In the genomic region with DNA sequence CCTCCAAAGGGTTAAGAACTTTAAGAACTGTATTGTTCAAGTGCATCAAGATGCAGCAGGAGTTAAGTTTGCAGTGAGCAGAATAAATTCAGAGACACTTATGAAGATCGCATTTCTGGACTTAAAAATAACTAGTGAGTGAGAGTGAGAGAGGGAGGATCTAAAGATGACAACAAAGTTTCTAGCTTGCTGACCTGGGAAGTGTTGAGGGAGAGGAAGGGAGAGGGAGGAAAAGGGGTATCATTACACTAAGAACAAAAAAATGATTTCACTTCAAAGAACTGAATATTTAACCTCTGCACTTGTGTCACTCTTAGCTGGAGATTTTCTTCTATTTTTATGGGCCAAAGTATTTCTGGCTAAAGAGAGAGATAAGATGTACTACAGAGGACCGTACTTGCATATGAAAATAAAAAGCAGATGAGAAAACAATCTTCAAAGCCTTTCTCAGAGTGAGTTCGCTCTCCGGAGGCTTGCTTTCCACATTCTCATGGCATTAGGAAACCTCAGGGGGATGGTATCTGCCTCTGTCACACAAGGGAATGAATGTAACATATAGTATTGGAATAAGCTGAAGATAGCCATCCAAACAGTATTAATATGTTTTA, we compare ENCODE assay signal across 16 cellular contexts.
DNase-seq lines count a peak whose midpoint lies in the region; FAIRE-seq and TF ChIP-seq lines count a peak whose summit lies in the region.
"Had no signal": no experiment of that assay in that cellular context is flagged by ENCODE, and none has a peak within 500 bp of the region (broad histone marks: within the 10 kb centered on the region; RNA-seq: fewer than 3 reads in every experiment).

No MANE protein-coding gene starts in this region.

- H3K9ac ChIP-seq in astrocyte (ENCODE audit: low read length) = peak overlapping the region; percentile 27
- no peak overlapping the region for H3K9ac ChIP-seq in neuronal stem cell (ENCODE audit: low read depth, low read length, poor library complexity)

- intact Hi-C loops in head of caudate nucleus (cut with DNase I) = no loop called here
- intact Hi-C loops in activated T-helper 1 cell treated with anti-CD3 and anti-CD28 coated beads, Interleukin-12 subunit alpha, Interleukin-12 subunit beta, Interleukin-2, Interleukin-4 antibody, amounts not matched to agents 30 ng/mL and 10 ng/mL and 1 ng/mL, durations not matched to agents 14 hours and 24 hours and 36 hours (cut with micrococcal nuclease) = no loop called here

- H3K4ac ChIP-seq in neuronal stem cell (ENCODE audit: low read length) = no peak overlapping the region

- peaks cover 16% of the 10 kb centered on the region for H3K4me1 ChIP-seq in astrocyte (ENCODE audit: insufficient read depth, low read length)
- H3K4me1 ChIP-seq in neuronal stem cell (ENCODE audit: control insufficient read depth in 2 of 2, insufficient read depth in 1 of 2, low read depth in 1 of 2, low read length in 2 of 2) = peaks cover 0 to 7% of the 10 kb centered on the region in 2 donors
- no peaks in the 10 kb centered on the region for H3K4me1 ChIP-seq in effector memory CD4-positive, alpha-beta T cell (ENCODE audit: control insufficient read depth, insufficient read depth, low read length, poor library complexity, severe bottlenecking)

- H3K4me1 Mint-ChIP-seq in astrocyte (ENCODE audit: low read depth, unreplicated experiment) = peaks cover 29% of the 10 kb centered on the region
- H3K4me1 Mint-ChIP-seq in activated T-helper 1 cell treated with anti-CD3 and anti-CD28 coated beads, Interleukin-12 subunit alpha, Interleukin-12 subunit beta, Interleukin-2, Interleukin-4 antibody, amounts not matched to agents 30 ng/mL and 10 ng/mL and 1 ng/mL, durations not matched to agents 14 hours and 24 hours and 36 hours (ENCODE audit: low read depth) = no peaks in the 10 kb centered on the region
- H3K4me1 Mint-ChIP-seq: B cell had no signal

- H4K91ac ChIP-seq in neuronal stem cell (ENCODE audit: low read depth, low read length, poor library complexity) = no peak overlapping the region

- peaks cover 6% of the 10 kb centered on the region for H3K9me3 Mint-ChIP-seq in astrocyte (ENCODE audit: unreplicated experiment)
- H3K9me3 Mint-ChIP-seq in activated T-helper 1 cell treated with anti-CD3 and anti-CD28 coated beads, Interleukin-12 subunit alpha, Interleukin-12 subunit beta, Interleukin-2, Interleukin-4 antibody, amounts not matched to agents 30 ng/mL and 10 ng/mL and 1 ng/mL, durations not matched to agents 14 hours and 24 hours and 36 hours = peaks cover 25% of the 10 kb centered on the region

- H2BK12ac ChIP-seq in neuronal stem cell (ENCODE audit: low read length) = no peak overlapping the region

- peak; percentile 37 for DNase-seq in AG20443 (ENCODE audit: low spot score)
- peak; percentile 49 for DNase-seq in astrocyte (ENCODE audit: low read depth)
- peak; percentile 85 for DNase-seq in fibroblast of villous mesenchyme (ENCODE audit: low read depth)
- no peak for DNase-seq in neuronal stem cell (ENCODE audit: low spot score)
- DNase-seq in activated CD4-positive, CD25-positive, alpha-beta regulatory T cell (lab: John Stamatoyannopoulos, UW) = no peak
- no peak for DNase-seq in head of caudate nucleus
- DNase-seq in activated T-helper 1 cell treated with anti-CD3 and anti-CD28 coated beads, Interleukin-12 subunit alpha, Interleukin-12 subunit beta, Interleukin-2, Interleukin-4 antibody, amounts not matched to agents 30 ng/mL and 10 ng/mL and 1 ng/mL, durations not matched to agents 14 hours and 24 hours and 36 hours (ENCODE audit: low spot score) = no peak
- no peak for DNase-seq in effector memory CD4-positive, alpha-beta T cell
- DNase-seq: activated naive CD4-positive, alpha-beta T cell treated with anti-CD3 and anti-CD28 coated beads for 36 hours; cerebellar nuclear complex; MV-4-11; posterior cingulate gyrus; transverse colon had no signal

- no peak overlapping the region for H3K14ac ChIP-seq in neuronal stem cell (ENCODE audit: low read length)

- H3K79me2 ChIP-seq in astrocyte (ENCODE audit: insufficient read depth, low read length) = no peaks in the 10 kb centered on the region

- no peaks in the 10 kb centered on the region for H3K27me3 ChIP-seq in astrocyte (ENCODE audit: insufficient read depth, low read length)
- H3K27me3 ChIP-seq in neuronal stem cell (ENCODE audit: control insufficient read depth in 3 of 3, insufficient read depth in 3 of 3, low read depth in 1 of 3, low read length in 3 of 3) = peaks cover 0 to 6% (median 2%) of the 10 kb centered on the region in 3 experiments
- H3K27me3 ChIP-seq in effector memory CD4-positive, alpha-beta T cell (replicated peaks; ENCODE audit: control insufficient read depth, insufficient read depth, low read length, poor library complexity, severe bottlenecking) = peaks cover 4% of the 10 kb centered on the region
- H3K27me3 ChIP-seq: transverse colon had no signal

- H3K4me3 Mint-ChIP-seq in astrocyte (ENCODE audit: unreplicated experiment) = no peak overlapping the region
- no peak overlapping the region for H3K4me3 Mint-ChIP-seq in activated T-helper 1 cell treated with anti-CD3 and anti-CD28 coated beads, Interleukin-12 subunit alpha, Interleukin-12 subunit beta, Interleukin-2, Interleukin-4 antibody, amounts not matched to agents 30 ng/mL and 10 ng/mL and 1 ng/mL, durations not matched to agents 14 hours and 24 hours and 36 hours
- H3K4me3 Mint-ChIP-seq: activated naive CD4-positive, alpha-beta T cell treated with anti-CD3 and anti-CD28 coated beads for 36 hours; B cell had no signal

- no peak overlapping the region for H2AK5ac ChIP-seq in neuronal stem cell (ENCODE audit: low read depth, low read length)

- H4K8ac ChIP-seq in neuronal stem cell (ENCODE audit: low read depth, low read length) = no peak overlapping the region

- WGBS in neuronal stem cell (ENCODE audit: extremely low coverage in 2 of 2, insufficient read length in 2 of 2, insufficient replicate concordance in 1 of 2), 2 donors = no CpG with 5 or more reads among the region's 4 CpGs

- H3K36me3 ChIP-seq in astrocyte (ENCODE audit: insufficient read depth, low read length) (no peaks in the 10 kb centered on the region), neuronal stem cell (replicated peaks in 1 of 2; ENCODE audit: control insufficient read depth in 2 of 2, insufficient read depth in 2 of 2, low read length in 2 of 2) (no peaks in the 10 kb centered on the region)
- H3K36me3 ChIP-seq in effector memory CD4-positive, alpha-beta T cell (ENCODE audit: control insufficient read depth, insufficient read depth, low read length) = no peaks in the 10 kb centered on the region
- H3K36me3 ChIP-seq: transverse colon had no signal

- H3K36me3 Mint-ChIP-seq in astrocyte (ENCODE audit: low read depth, unreplicated experiment) = no peaks in the 10 kb centered on the region
- no peaks in the 10 kb centered on the region for H3K36me3 Mint-ChIP-seq in activated T-helper 1 cell treated with anti-CD3 and anti-CD28 coated beads, Interleukin-12 subunit alpha, Interleukin-12 subunit beta, Interleukin-2, Interleukin-4 antibody, amounts not matched to agents 30 ng/mL and 10 ng/mL and 1 ng/mL, durations not matched to agents 14 hours and 24 hours and 36 hours (ENCODE audit: low read depth)

- no peaks in the 10 kb centered on the region for H4K20me1 ChIP-seq in astrocyte (ENCODE audit: insufficient read depth, low read length)

- H2AFZ ChIP-seq in astrocyte (ENCODE audit: low read depth, low read length) = no peak overlapping the region
- H2AFZ ChIP-seq in neuronal stem cell (ENCODE audit: low read length) = peak overlapping the region; percentile 31

- no peak overlapping the region for H3K18ac ChIP-seq in neuronal stem cell (ENCODE audit: low read length)

- no peak for TF ChIP-seq CTCF in astrocyte (IDR thresholded peaks at IDR 0.05; ENCODE audit: insufficient read depth, low read depth, low read length)
- TF ChIP-seq CTCF in fibroblast of villous mesenchyme (IDR thresholded peaks at IDR 0.05; ENCODE audit: insufficient read depth, low read depth, low read length) = no peak

- H3K23ac ChIP-seq in neuronal stem cell (ENCODE audit: low read depth, low read length, poor library complexity) = no peak overlapping the region

- H3K9me3 ChIP-seq in astrocyte (ENCODE audit: insufficient read depth, low read depth, low read length) (no peaks in the 10 kb centered on the region), neuronal stem cell (replicated peaks in 1 of 2; ENCODE audit: control insufficient read depth in 2 of 2, insufficient read depth in 1 of 2, low read depth in 1 of 2, low read length in 2 of 2) (peaks cover 0 to 2% of the 10 kb centered on the region in 2 donors)
- peaks cover 3% of the 10 kb centered on the region for H3K9me3 ChIP-seq in effector memory CD4-positive, alpha-beta T cell (ENCODE audit: control insufficient read depth, low read length)
- H3K9me3 ChIP-seq: transverse colon had no signal

- H2BK5ac ChIP-seq in neuronal stem cell (ENCODE audit: low read length) = no peak overlapping the region

- peak; percentile 64 for FAIRE-seq in astrocyte (lab: Jason Lieb, UNC)
- FAIRE-seq: GM12891 had no signal

- H3K4me3 ChIP-seq in astrocyte (ENCODE audit: insufficient read depth, low read depth, low read length) (peak overlapping the region; percentile 3), fibroblast of villous mesenchyme (ENCODE audit: low read depth, low read length) (no peak overlapping the region), neuronal stem cell (ENCODE audit: low read length in 2 of 2) (no peak overlapping the region)
- no peak overlapping the region for H3K4me3 ChIP-seq in effector memory CD4-positive, alpha-beta T cell (ENCODE audit: insufficient read depth, low read depth, low read length, poor library complexity, severe bottlenecking)
- H3K4me3 ChIP-seq: transverse colon had no signal

- no peak overlapping the region for H2BK15ac ChIP-seq in neuronal stem cell (ENCODE audit: low read length)

- no peaks in the 10 kb centered on the region for H3K79me1 ChIP-seq in neuronal stem cell (ENCODE audit: low read depth, low read length)

- H3K27me3 Mint-ChIP-seq in astrocyte (ENCODE audit: low read depth, unreplicated experiment) = no peaks in the 10 kb centered on the region
- H3K27me3 Mint-ChIP-seq in activated T-helper 1 cell treated with anti-CD3 and anti-CD28 coated beads, Interleukin-12 subunit alpha, Interleukin-12 subunit beta, Interleukin-2, Interleukin-4 antibody, amounts not matched to agents 30 ng/mL and 10 ng/mL and 1 ng/mL, durations not matched to agents 14 hours and 24 hours and 36 hours (ENCODE audit: insufficient read depth) = no peaks in the 10 kb centered on the region

- H3K27ac ChIP-seq in astrocyte (ENCODE audit: low read depth, low read length) (peak overlapping the region; percentile 52), neuronal stem cell (replicated peaks; ENCODE audit: low read length) (no peak overlapping the region)
- H3K27ac ChIP-seq in effector memory CD4-positive, alpha-beta T cell (ENCODE audit: insufficient read depth, low read length, poor library complexity, severe bottlenecking) = no peak overlapping the region
- H3K27ac ChIP-seq: transverse colon, VCaP had no signal

- H2BK120ac ChIP-seq in neuronal stem cell (ENCODE audit: low read depth, low read length) = no peak overlapping the region

- H3K27ac Mint-ChIP-seq in astrocyte (ENCODE audit: unreplicated experiment) = peak overlapping the region; percentile 73
- H3K27ac Mint-ChIP-seq in activated T-helper 1 cell treated with anti-CD3 and anti-CD28 coated beads, Interleukin-12 subunit alpha, Interleukin-12 subunit beta, Interleukin-2, Interleukin-4 antibody, amounts not matched to agents 30 ng/mL and 10 ng/mL and 1 ng/mL, durations not matched to agents 14 hours and 24 hours and 36 hours = no peak overlapping the region
- H3K27ac Mint-ChIP-seq: activated naive CD4-positive, alpha-beta T cell treated with anti-CD3 and anti-CD28 coated beads for 36 hours; B cell had no signal

- H3K4me2 ChIP-seq in astrocyte (ENCODE audit: low read length) (peak overlapping the region; percentile 69), neuronal stem cell (ENCODE audit: insufficient read depth, low read length, poor library complexity, severe bottlenecking) (no peak overlapping the region)

Comparison
In these comparisons a context has a peak if more than half of its experiments do, and no peak if none do; other contexts are left out.
1. DNase-seq: peak in AG20443 (single experiment), astrocyte (single experiment) and fibroblast of villous mesenchyme (single experiment); none in neuronal stem cell (single experiment), activated CD4-positive, CD25-positive, alpha-beta regulatory T cell (0 of 4), head of caudate nucleus (0 of 42), activated T-helper 1 cell treated with anti-CD3 and anti-CD28 coated beads, Interleukin-12 subunit alpha, Interleukin-12 subunit beta, Interleukin-2, Interleukin-4 antibody, amounts not matched to agents 30 ng/mL and 10 ng/mL and 1 ng/mL, durations not matched to agents 14 hours and 24 hours and 36 hours (single experiment) and effector memory CD4-positive, alpha-beta T cell (0 of 3).